Comparison of ENCODE assay signal across 9 cellular contexts in the genomic region with DNA sequence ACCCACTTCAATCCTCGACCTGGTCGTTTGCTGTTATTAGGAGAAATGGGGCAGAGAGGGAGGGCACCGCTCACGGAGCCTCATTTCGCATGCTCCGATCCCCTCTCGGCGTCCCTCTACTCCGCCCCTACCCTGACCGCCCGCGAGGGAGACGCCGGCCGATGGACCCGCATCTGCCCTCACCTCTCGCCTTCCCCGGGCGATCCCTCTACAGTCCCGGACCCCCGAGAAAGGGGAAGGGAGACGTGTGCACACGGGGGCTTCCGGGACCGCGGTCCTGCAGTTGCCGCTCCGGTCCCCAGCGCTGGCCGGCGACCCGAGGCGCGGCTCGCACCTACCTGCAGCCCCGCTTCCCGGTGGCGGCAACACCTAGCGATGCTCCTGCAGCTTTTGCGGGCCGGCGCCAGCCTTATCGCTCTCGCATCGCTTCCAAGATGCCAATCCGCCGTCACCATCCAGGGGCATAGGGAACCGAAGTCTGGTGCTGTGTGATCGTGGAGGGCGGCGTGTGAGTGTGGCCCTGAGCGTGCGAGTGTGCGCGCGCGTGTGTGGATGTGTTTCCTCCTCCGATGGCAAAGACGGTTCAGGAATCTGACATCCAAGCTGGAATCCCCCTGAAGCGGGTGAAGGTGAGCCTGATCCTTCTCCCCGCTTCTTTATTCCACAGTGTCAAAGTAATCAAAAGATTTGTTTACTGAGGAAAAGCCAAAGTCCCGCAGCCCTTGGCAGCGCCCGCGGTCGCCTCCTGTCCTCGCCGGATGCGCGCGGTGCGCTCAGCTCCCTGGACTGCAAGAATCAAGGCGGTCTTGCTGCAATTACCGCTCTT.
DNase-seq lines count a peak whose midpoint lies in the region; ATAC-seq and TF ChIP-seq lines count a peak whose summit lies in the region.
"Had no signal": no experiment of that assay in that cellular context is flagged by ENCODE, and none has a peak within 500 bp of the region (broad histone marks: within the 10 kb centered on the region; RNA-seq: fewer than 3 reads in every experiment).

No MANE protein-coding gene starts in this region.

- H3K36me3 ChIP-seq in mesenchymal stem cell (ENCODE audit: control insufficient read depth in 1 of 2, insufficient read depth in 2 of 2, low read depth in 1 of 2, low read length in 2 of 2), result no peaks in the 10 kb centered on the region
- H3K36me3 ChIP-seq in testis (ENCODE audit: low read depth, missing control alignments), result no peaks in the 10 kb centered on the region

- H2BK120ac ChIP-seq in mesenchymal stem cell (ENCODE audit: low read depth, low read length), result no peak overlapping the region

- H4K91ac ChIP-seq in mesenchymal stem cell (ENCODE audit: low read length), result no peak overlapping the region

- no peak overlapping the region for H2AK5ac ChIP-seq in mesenchymal stem cell (ENCODE audit: low read length, severe bottlenecking)

- peaks cover 19% of the 10 kb centered on the region for H3K4me1 ChIP-seq in mesenchymal stem cell (ENCODE audit: control insufficient read depth, insufficient read depth, low read depth, low read length)
- H3K4me1 ChIP-seq in testis, result peaks cover 23% of the 10 kb centered on the region

- DNase-seq in activated gamma-delta T cell treated with Interleukin-2 at 50 U/mL for 16 hours, result peak; percentile 5
- DNase-seq in activated gamma-delta T cell (lab: John Stamatoyannopoulos, UW), result no peak
- no peak for DNase-seq in mesenchymal stem cell
- DNase-seq in testis, result peak; percentile 31
- DNase-seq in DMS53 (lab: John Stamatoyannopoulos, UW), result no peak
- no peak for DNase-seq in hippocampal formation (lab: John Stamatoyannopoulos, UW)
- DNase-seq: DND-41 had no signal

- H3K27me3 ChIP-seq in mesenchymal stem cell (ENCODE audit: control insufficient read depth in 1 of 2, insufficient read depth in 1 of 2, low read length in 2 of 2) (peaks cover 22 to 34% of the 10 kb centered on the region in 2 experiments), testis (no peaks in the 10 kb centered on the region)

- no peak overlapping the region for H2AFZ ChIP-seq in mesenchymal stem cell (ENCODE audit: low read depth, low read length)

- peak overlapping the region; percentile 42 for H3K27ac ChIP-seq in cingulate gyrus (ENCODE audit: low read depth, low read length)
- no peak overlapping the region for H3K27ac ChIP-seq in mesenchymal stem cell (ENCODE audit: low read length, poor library complexity, severe bottlenecking)
- no peak overlapping the region for H3K27ac ChIP-seq in testis

- WGBS in mesenchymal stem cell, result 1% methylated on average over 74 of the region's 74 CpGs
- WGBS in testis, 2 donors, result 2 to 4% methylated on average over 47 to 74 of the region's 74 CpGs

- no peak overlapping the region for H3K4ac ChIP-seq in mesenchymal stem cell (ENCODE audit: low read depth in 1 of 2, low read length in 2 of 2)

- peak overlapping the region; percentile 60 for H3K9ac ChIP-seq in mesenchymal stem cell (ENCODE audit: low read length)

- H3K9me3 ChIP-seq in mesenchymal stem cell (ENCODE audit: control insufficient read depth, low read length) (no peaks in the 10 kb centered on the region), testis (no peaks in the 10 kb centered on the region)

- intact Hi-C loops in testis (cut with DNase I; ENCODE audit: low total_unique reads), result no loop called here

- H3K79me1 ChIP-seq in mesenchymal stem cell (replicated peaks; ENCODE audit: low read length, poor library complexity, severe bottlenecking), result no peaks in the 10 kb centered on the region

- no peak for TF ChIP-seq POLR2A in testis (IDR thresholded peaks at IDR 0.05)

- peak overlapping the region; percentile 71 for H3K4me2 ChIP-seq in mesenchymal stem cell (ENCODE audit: low read length, poor library complexity, severe bottlenecking)

- no peak overlapping the region for H2BK5ac ChIP-seq in mesenchymal stem cell (ENCODE audit: low read depth, low read length, poor library complexity, severe bottlenecking)

- H3K18ac ChIP-seq in mesenchymal stem cell (ENCODE audit: low read depth in 1 of 2, low read length in 2 of 2), result no peak overlapping the region

- H3K23ac ChIP-seq in mesenchymal stem cell (ENCODE audit: low read length in 2 of 2), result peak overlapping the region in 1 of 2 experiments; percentile 19

- no peak overlapping the region for H4K8ac ChIP-seq in mesenchymal stem cell (ENCODE audit: low read length)

- no peak overlapping the region for H2BK15ac ChIP-seq in mesenchymal stem cell (ENCODE audit: low read depth, poor library complexity, severe bottlenecking)

- peak overlapping the region; percentile 28 to 79 for H3K4me3 ChIP-seq in mesenchymal stem cell (ENCODE audit: insufficient read depth in 1 of 2, low read depth in 1 of 2, low read length in 2 of 2)
- H3K4me3 ChIP-seq in testis, result peak overlapping the region; percentile 25 to 50

- no peak for TF ChIP-seq CTCF in testis (IDR thresholded peaks at IDR 0.05)

- H3K14ac ChIP-seq in mesenchymal stem cell (ENCODE audit: low read length in 2 of 2), result no peak overlapping the region

- ATAC-seq in GM18861 (IDR thresholded peaks at IDR 0.05; ENCODE audit: unreplicated experiment), result no peak

- no peak overlapping the region for H2BK12ac ChIP-seq in mesenchymal stem cell (ENCODE audit: low read length in 2 of 2)

Comparison
In these comparisons a context has a peak if more than half of its experiments do, and no peak if none do; other contexts are left out.
1. DNase-seq: peak in activated gamma-delta T cell treated with Interleukin-2 at 50 U/mL for 16 hours (single experiment) and testis (single experiment); none in activated gamma-delta T cell (single experiment), mesenchymal stem cell (single experiment), DMS53 (single experiment) and hippocampal formation (0 of 2).